Comparison of ENCODE assay signal across 8 cellular contexts in the genomic region with DNA sequence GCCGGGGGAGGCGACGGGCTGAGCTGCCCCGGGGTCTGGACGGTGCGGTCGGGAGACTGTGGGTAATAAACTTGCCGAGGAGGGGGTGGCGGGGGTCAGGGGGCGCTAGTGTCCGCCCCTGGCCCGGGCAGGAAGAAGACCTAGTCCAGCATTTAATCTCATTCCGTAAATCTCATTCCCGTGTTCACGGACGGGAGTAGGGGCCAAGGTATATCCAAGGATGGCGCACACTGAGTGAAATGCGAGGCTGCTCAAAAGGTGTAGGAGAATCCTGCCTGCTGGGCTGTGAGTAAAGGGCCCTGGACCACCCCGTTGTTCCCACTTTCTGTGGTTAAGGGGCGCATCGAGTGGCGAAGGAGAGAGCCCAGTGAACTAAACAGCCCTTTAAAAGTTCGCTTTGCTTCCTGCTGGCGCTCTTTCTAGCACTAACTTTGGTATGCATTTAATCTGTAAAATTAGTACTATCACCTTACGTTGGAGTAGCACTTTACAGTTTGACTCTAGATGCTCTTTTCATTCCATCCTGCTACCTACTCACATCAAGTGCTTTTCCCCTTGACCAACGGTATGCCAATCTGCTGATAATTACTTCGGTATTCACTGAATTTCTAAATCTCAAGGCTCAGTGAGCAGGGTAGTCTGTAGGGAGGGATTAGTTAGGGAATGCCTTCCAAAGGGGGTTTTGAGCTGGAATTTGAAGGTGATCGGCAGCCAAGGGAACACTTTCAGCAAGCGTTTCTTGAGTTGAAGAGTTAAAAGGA. TPM values are rescaled to one million over a fixed set of nuclear protein-coding genes. Genes with fewer than 3 reads are reported as not detected.
DNase-seq lines count a peak whose midpoint lies in the region; TF ChIP-seq lines count a peak whose summit lies in the region.

No MANE protein-coding gene starts in this region.

- H3K27ac ChIP-seq in KOPT-K1 (ENCODE audit: low read depth, low read length, poor library complexity, severe bottlenecking) (peak overlapping the region; percentile 54), liver (ENCODE audit: low read depth in 1 of 2, low read length in 2 of 2) (peak overlapping the region; percentile 83 to 91), tibial nerve (peak overlapping the region; percentile 75 to 93 (median 83))

- WGBS in liver = 6% methylated on average over 29 of the region's 29 CpGs
- 21 to 23% methylated on average over 19 of the region's 29 CpGs for WGBS in tibial nerve, 2 donors

- peaks cover 44% of the 10 kb centered on the region for H3K4me1 ChIP-seq in adipocyte (ENCODE audit: control insufficient read depth, insufficient read depth, low read length)
- H3K4me1 ChIP-seq in liver (ENCODE audit: control insufficient read depth in 4 of 4, insufficient read depth in 4 of 4, low read length in 3 of 4) = peaks cover 16 to 63% (median 35%) of the 10 kb centered on the region in 4 donors
- H3K4me1 ChIP-seq in tibial nerve = peaks cover 0 to 29% (median 12%) of the 10 kb centered on the region in 4 donors

- peak overlapping the region; percentile 75 for H3K9ac ChIP-seq in adipocyte (ENCODE audit: low read length)
- peak overlapping the region; percentile 61 to 66 for H3K9ac ChIP-seq in liver (ENCODE audit: low read depth in 1 of 2, low read length in 2 of 2)

- H3K9me3 ChIP-seq in KOPT-K1 (ENCODE audit: insufficient read depth, low read length, poor library complexity, severe bottlenecking) = no peaks in the 10 kb centered on the region
- no peaks in the 10 kb centered on the region for H3K9me3 ChIP-seq in adipocyte (ENCODE audit: control insufficient read depth, low read length)
- no peaks in the 10 kb centered on the region for H3K9me3 ChIP-seq in liver (ENCODE audit: control insufficient read depth in 4 of 4, low read length in 3 of 4)
- no peaks in the 10 kb centered on the region for H3K9me3 ChIP-seq in tibial nerve

- TF ChIP-seq EP300 in tibial nerve (IDR thresholded peaks at IDR 0.05) = no peak

- H3K4me3 ChIP-seq in adipocyte (ENCODE audit: low read length) (peak overlapping the region; percentile 85), liver (ENCODE audit: low read depth in 1 of 3, low read length in 3 of 3) (peak overlapping the region; percentile 30 to 89 (median 64)), tibial nerve (peak overlapping the region; percentile 74 to 94 (median 78))

- no peaks in the 10 kb centered on the region for H3K27me3 ChIP-seq in adipocyte (replicated peaks; ENCODE audit: control insufficient read depth, insufficient read depth, low read length)
- H3K27me3 ChIP-seq in liver (ENCODE audit: control insufficient read depth in 4 of 4, insufficient read depth in 4 of 4, low read length in 3 of 4) = no peaks in the 10 kb centered on the region
- peaks cover 0 to 2% of the 10 kb centered on the region in 2 donors for H3K27me3 ChIP-seq in tibial nerve

- no peaks in the 10 kb centered on the region; the same call in 1 of the 2 replicates for H3K36me3 ChIP-seq in KOPT-K1 (ENCODE audit: insufficient read depth, low read length)
- no peaks in the 10 kb centered on the region for H3K36me3 ChIP-seq in adipocyte (ENCODE audit: control insufficient read depth, insufficient read depth, low read length, severe bottlenecking)
- H3K36me3 ChIP-seq in liver (ENCODE audit: control insufficient read depth in 4 of 4, insufficient read depth in 3 of 4, low read depth in 1 of 4, low read length in 3 of 4) = no peaks in the 10 kb centered on the region
- H3K36me3 ChIP-seq in tibial nerve = peaks cover 0 to 3% (median 0%) of the 10 kb centered on the region in 3 donors

- TF ChIP-seq RAD21 in liver (IDR thresholded peaks at IDR 0.05) = no peak

- DNase-seq in COLO668 (lab: John Stamatoyannopoulos, UW; ENCODE audit: unreplicated experiment) = peak; percentile 52
- DNase-seq in adipocyte (ENCODE audit: low read depth) = no peak
- DNase-seq in tibial nerve (ENCODE audit: low spot score in 2 of 2) = no peak
- DNase-seq in DMS153 treated with DMSO at 0.1 percent for 48 hours (lab: John Stamatoyannopoulos, UW; ENCODE audit: unreplicated experiment) = no peak
- DNase-seq in SW480 (ENCODE audit: low spot score) = no peak
- DNase-seq in iPS-NIHi11 (ENCODE audit: low spot score) = no peak

- TF ChIP-seq POLR2A in tibial nerve (IDR thresholded peaks at IDR 0.05) = no peak

- no peak for TF ChIP-seq CTCF in liver (IDR thresholded peaks at IDR 0.05; ENCODE audit: low read depth, low read length, missing input control)
- no peak for TF ChIP-seq CTCF in tibial nerve (IDR thresholded peaks at IDR 0.05)

TF ChIP-seq in liver, 16 proteins besides CTCF, POLR2A, EP300 and RAD21:
- TF ChIP-seq RXRA (IDR thresholded peaks at IDR 0.05) = no peak
- TF ChIP-seq EGR1 (IDR thresholded peaks at IDR 0.05; ENCODE audit: low read depth in 2 of 2) = no peak
- no peak for TF ChIP-seq HNF4A (conservative IDR thresholded peaks at IDR 0.05)

RNA-seq across cellular contexts. Expression of a gene that starts 0.7 kb away (rescaled TPM):
- total RNA-seq in liver = 1 to 10 TPM; 6.2 to 8.8 TPM
- polyA plus RNA-seq in liver = 1 to 10 TPM; 1.2 to 5.7 TPM
- total RNA-seq in tibial nerve = 1 to 10 TPM; 2.4 to 3.8 (median 3.5) TPM

RNA-seq across cellular contexts. Expression of a gene that starts 40.8 kb away (rescaled TPM):
- total RNA-seq in liver (10 to 100 TPM; 23.8 to 90.3 TPM), tibial nerve (10 to 100 TPM; 24.5 to 73.0 (median 35.5) TPM)
- polyA plus RNA-seq in liver = 1 to 10 TPM; 5.6 to 8.9 TPM
